ENCODE assay signal across 26 cellular contexts in the genomic region with DNA sequence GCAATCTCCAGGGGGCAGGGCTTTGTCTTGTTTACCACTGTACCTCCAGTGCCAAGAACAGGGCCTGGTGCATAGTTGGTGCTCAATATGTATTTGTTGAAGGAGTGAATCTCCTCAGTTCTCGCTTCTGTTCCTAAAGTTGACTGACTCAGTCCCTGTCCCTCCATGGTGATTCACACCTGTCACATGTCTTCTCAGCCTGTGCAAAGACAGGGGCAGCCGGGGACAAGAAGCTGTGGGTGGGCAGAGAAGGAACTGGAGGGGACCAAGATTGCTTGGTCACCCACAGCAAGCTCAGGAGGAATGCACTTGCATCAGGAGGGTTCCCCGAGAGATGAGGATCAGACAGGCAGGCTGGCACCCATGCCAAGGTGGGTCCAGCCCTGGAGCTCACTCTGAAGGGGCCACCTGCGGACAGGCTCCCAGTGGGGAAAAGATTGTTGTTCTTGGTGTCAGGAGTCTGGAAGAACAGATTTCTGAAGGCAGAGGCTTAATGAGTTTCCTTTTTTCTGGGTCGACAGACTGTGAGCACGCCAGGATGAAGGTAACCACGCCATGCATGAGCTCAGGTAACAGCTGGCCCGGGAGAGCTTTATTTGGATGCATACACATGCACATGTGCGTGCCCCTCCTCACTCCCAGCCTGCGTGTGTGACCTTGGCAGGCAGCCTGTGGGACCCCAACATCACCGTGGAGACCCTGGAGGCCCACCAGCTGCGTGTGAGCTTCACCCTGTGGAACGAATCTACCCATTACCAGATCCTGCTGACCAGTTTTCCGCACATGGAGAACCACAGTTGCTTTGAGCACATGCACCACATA. TPM values are rescaled to one million over a fixed set of nuclear protein-coding genes. Genes with fewer than 3 reads are reported as not detected.
DNase-seq lines count a peak whose midpoint lies in the region; ATAC-seq and TF ChIP-seq lines count a peak whose summit lies in the region.
"Had no signal": no experiment of that assay in that cellular context is flagged by ENCODE, and none has a peak within 500 bp of the region (broad histone marks: within the 10 kb centered on the region; RNA-seq: fewer than 3 reads in every experiment).

No MANE protein-coding gene starts in this region.

- H4K20me1 ChIP-seq in PC-3 (ENCODE audit: low read length) = no peaks in the 10 kb centered on the region

- DNase-seq in AG20443 (ENCODE audit: low spot score) (peak; percentile 9), T-cell (no peak), endodermal cell (no peak), NCI-H2081 (lab: John Stamatoyannopoulos, UW) (no peak), PC-3 (no peak), tibial nerve (ENCODE audit: low spot score in 2 of 2) (no peak), NCI-H510A (lab: John Stamatoyannopoulos, UW) (no peak)
- DNase-seq in CD4-positive, CD25-positive, alpha-beta regulatory T cell = no peak
- DNase-seq: activated CD4-positive, CD25-positive, alpha-beta regulatory T cell treated with anti-CD3 and anti-CD28 coated beads, Interleukin-2, amount 50 U/mL, for 72 hours; dermis blood vessel endothelial cell; DMS79 treated with DMSO at 0.1 percent for 48 hours; KG1; left colon; mesendoderm; NCI-H187; NCI-H226; nephron progenitor cell; PC-9; SHP77; small intestine; stimulated activated CD4-positive, alpha-beta T cell treated with anti-CD3 and anti-CD28 coated beads, Interleukin-2, amount 100 ng/mL, for 48 hours; stimulated activated naive CD4-positive, alpha-beta T cell; SW 1271 had no signal

- H3K4me1 ChIP-seq in CD4-positive, CD25-positive, alpha-beta regulatory T cell (ENCODE audit: control insufficient read depth, insufficient read depth, low read length, poor library complexity, severe bottlenecking) = peaks cover 32% of the 10 kb centered on the region
- H3K4me1 ChIP-seq in endodermal cell (ENCODE audit: control insufficient read depth, insufficient read depth, low read length) (no peaks in the 10 kb centered on the region), PC-3 (ENCODE audit: insufficient read depth, low read length) (no peaks in the 10 kb centered on the region), tibial nerve (peaks cover 0 to 8% (median 3%) of the 10 kb centered on the region in 4 donors)
- H3K4me1 ChIP-seq: breast epithelium, prostate gland had no signal

- no peak overlapping the region for H3K4me2 ChIP-seq in PC-3 (ENCODE audit: low read length)
- H3K4me2 ChIP-seq: PC-9 had no signal

- no peak overlapping the region for H2AFZ ChIP-seq in PC-3 (ENCODE audit: low read length)
- H2AFZ ChIP-seq: PC-9 had no signal

- H3K4me3 ChIP-seq in CD4-positive, CD25-positive, alpha-beta regulatory T cell (ENCODE audit: low read depth, low read length) = no peak overlapping the region
- H3K4me3 ChIP-seq in endodermal cell (ENCODE audit: low read length) (no peak overlapping the region), PC-3 (ENCODE audit: low read length) (no peak overlapping the region), tibial nerve (no peak overlapping the region)
- H3K4me3 ChIP-seq: breast epithelium, GM12878, PC-9, prostate gland had no signal

- TF ChIP-seq POLR2A in tibial nerve (IDR thresholded peaks at IDR 0.05) = no peak

- peaks cover 91% of the 10 kb centered on the region for H3K36me3 ChIP-seq in CD4-positive, CD25-positive, alpha-beta regulatory T cell (ENCODE audit: control insufficient read depth, insufficient read depth, low read length)
- H3K36me3 ChIP-seq in endodermal cell (ENCODE audit: control insufficient read depth, insufficient read depth, low read length) (peaks cover 90% of the 10 kb centered on the region), PC-3 (ENCODE audit: low read depth, low read length) (no peaks in the 10 kb centered on the region), tibial nerve (peaks cover 0 to 94% (median 32%) of the 10 kb centered on the region in 3 donors)

- peak overlapping the region in 2 of 3 donors; percentile 63 to 84 for H3K27ac Mint-ChIP-seq in CD4-positive, CD25-positive, alpha-beta regulatory T cell
- H3K27ac Mint-ChIP-seq in T-cell (peak overlapping the region; percentile 82 to 92), endodermal cell (peak overlapping the region; percentile 22)

- TF ChIP-seq EP300 in tibial nerve (IDR thresholded peaks at IDR 0.05) = no peak

- peaks cover 46% of the 10 kb centered on the region for H3K36me3 Mint-ChIP-seq in CD4-positive, CD25-positive, alpha-beta regulatory T cell
- H3K36me3 Mint-ChIP-seq in T-cell = peaks cover 62% of the 10 kb centered on the region
- H3K36me3 Mint-ChIP-seq in endodermal cell (ENCODE audit: low read depth) = peaks cover 59% of the 10 kb centered on the region

- TF ChIP-seq CTCF in endodermal cell (conservative IDR thresholded peaks at IDR 0.05) (no peak), PC-3 (conservative IDR thresholded peaks at IDR 0.05; ENCODE audit: low read depth, low read length) (no peak), tibial nerve (IDR thresholded peaks at IDR 0.05) (no peak)

- H3K9me3 Mint-ChIP-seq in CD4-positive, CD25-positive, alpha-beta regulatory T cell = no peaks in the 10 kb centered on the region
- no peaks in the 10 kb centered on the region for H3K9me3 Mint-ChIP-seq in T-cell
- H3K9me3 Mint-ChIP-seq in endodermal cell = no peaks in the 10 kb centered on the region
- H3K9me3 Mint-ChIP-seq: nephron progenitor cell had no signal

- 91 to 92% methylated on average over 11 to 14 of the region's 14 CpGs for WGBS in endodermal cell (ENCODE audit: insufficient coverage in 1 of 2, insufficient read length in 1 of 2), 2 experiments
- 81 to 91% methylated on average over 14 of the region's 14 CpGs for WGBS in tibial nerve, 2 donors

- H3K9me3 ChIP-seq in CD4-positive, CD25-positive, alpha-beta regulatory T cell (ENCODE audit: control insufficient read depth in 2 of 2, low read length in 2 of 2) = no peaks in the 10 kb centered on the region
- H3K9me3 ChIP-seq in endodermal cell (ENCODE audit: control insufficient read depth, low read length) (no peaks in the 10 kb centered on the region), PC-3 (ENCODE audit: low read length) (no peaks in the 10 kb centered on the region), tibial nerve (no peaks in the 10 kb centered on the region)
- H3K9me3 ChIP-seq: breast epithelium, prostate gland had no signal

- BruUV-seq in PC-3 (replicated peaks; lab: Mats Ljungman, UMichigan) = no TSS peak

- H3K27me3 ChIP-seq in CD4-positive, CD25-positive, alpha-beta regulatory T cell (ENCODE audit: control insufficient read depth, insufficient read depth, low read length) = no peaks in the 10 kb centered on the region
- H3K27me3 ChIP-seq in endodermal cell (ENCODE audit: control insufficient read depth, insufficient read depth, low read length, poor library complexity, severe bottlenecking) (no peaks in the 10 kb centered on the region), PC-3 (ENCODE audit: low read length) (no peaks in the 10 kb centered on the region), tibial nerve (no peaks in the 10 kb centered on the region)
- H3K27me3 ChIP-seq: breast epithelium had no signal

- intact Hi-C loops in PC-3 (cut with micrococcal nuclease) = no loop called here

- H3K79me2 ChIP-seq in PC-3 (ENCODE audit: low read length) = no peaks in the 10 kb centered on the region

- H3K27me3 Mint-ChIP-seq in CD4-positive, CD25-positive, alpha-beta regulatory T cell = no peaks in the 10 kb centered on the region
- no peaks in the 10 kb centered on the region for H3K27me3 Mint-ChIP-seq in T-cell
- no peaks in the 10 kb centered on the region for H3K27me3 Mint-ChIP-seq in endodermal cell (ENCODE audit: insufficient read depth)

- POLR2A ChIA-PET in T-cell (lab: Charles Lee) (no interaction called here), PC-3 (lab: Charles Lee; ENCODE audit: unreplicated experiment) (no interaction called here)

- H3K4me3 Mint-ChIP-seq in CD4-positive, CD25-positive, alpha-beta regulatory T cell = peak overlapping the region in 1 of 4 donors; percentile 16
- H3K4me3 Mint-ChIP-seq in T-cell (peak overlapping the region in 1 of 3 donors; percentile 77), endodermal cell (no peak overlapping the region)
- H3K4me3 Mint-ChIP-seq: nephron progenitor cell had no signal

- CTCF ChIA-PET in T-cell (lab: Charles Lee) = interaction anchor here in 1 of 2 donors (0.5 kb wide), 1 partner anchor 112 kb away, joined by 5 read pairs; no protein-coding TSS in a partner anchor
- CTCF ChIA-PET in PC-3 (lab: Charles Lee) = interaction anchor here (0.6 kb wide), 1 partner anchor 49 kb away, joined by 5 read pairs; no protein-coding TSS in a partner anchor

- no peak overlapping the region for H3K9ac ChIP-seq in endodermal cell (ENCODE audit: extremely low read depth, low read length, poor library complexity, severe bottlenecking)
- H3K9ac ChIP-seq in PC-3 (ENCODE audit: low read length) = no peak overlapping the region

- peaks cover 8 to 48% (median 26%) of the 10 kb centered on the region in 4 donors for H3K4me1 Mint-ChIP-seq in CD4-positive, CD25-positive, alpha-beta regulatory T cell
- peaks cover 82 to 86% (median 86%) of the 10 kb centered on the region in 3 donors for H3K4me1 Mint-ChIP-seq in T-cell
- no peaks in the 10 kb centered on the region for H3K4me1 Mint-ChIP-seq in endodermal cell

- no peak overlapping the region for H3K27ac ChIP-seq in CD4-positive, CD25-positive, alpha-beta regulatory T cell (ENCODE audit: insufficient read depth, low read length, poor library complexity, severe bottlenecking)
- no peak overlapping the region for H3K27ac ChIP-seq in endodermal cell (ENCODE audit: low read depth, low read length)
- no peak overlapping the region for H3K27ac ChIP-seq in PC-3 (ENCODE audit: low read length)
- no peak overlapping the region for H3K27ac ChIP-seq in tibial nerve
- H3K27ac ChIP-seq: breast epithelium, PC-9, prostate gland had no signal

- H3F3A ChIP-seq in PC-3 (ENCODE audit: low read length, unreplicated experiment) = no peaks in the 10 kb centered on the region

- no peaks in the 10 kb centered on the region for H3K9me2 ChIP-seq in PC-3 (replicated peaks; ENCODE audit: low read length)

- no peak for ATAC-seq in CD4-positive, CD25-positive, alpha-beta regulatory T cell (ENCODE audit: low read depth in 2 of 2)
- ATAC-seq in T-cell (replicated peaks in 1 of 4) (no peak), PC-3 (no peak)
- ATAC-seq: GM12878, left colon had no signal

RNA-seq across cellular contexts. Expression of a gene that starts 16.9 kb away (rescaled TPM):
- 48.2 TPM for total RNA-seq in CD4-positive, CD25-positive, alpha-beta regulatory T cell
- 10 to 100 TPM; 21.7 to 34.7 (median 26.0) TPM for polyA plus RNA-seq in CD4-positive, CD25-positive, alpha-beta regulatory T cell
- total RNA-seq in T-cell (10 to 100 TPM; 38.8 to 72.7 (median 61.8) TPM), endodermal cell (10 to 100 TPM; 14.8 to 16.0 TPM), PC-3 (2014; rRNA removed) (5.9 and 8.9 TPM in 2 replicates), tibial nerve (10 to 100 TPM; 17.8 to 24.6 (median 20.0) TPM)
- polyA plus RNA-seq in endodermal cell (2013, experiment 1 of 2) = 5.2 TPM
- polyA plus RNA-seq in endodermal cell (2013, experiment 2 of 2) = 7.0 TPM

RNA-seq across cellular contexts. Expression of a gene that starts 19.5 kb away (rescaled TPM):
- total RNA-seq in CD4-positive, CD25-positive, alpha-beta regulatory T cell = 0.10 TPM
- under 1 TPM in 1 of 4 donors, not detected in 3; 0.03 TPM for polyA plus RNA-seq in CD4-positive, CD25-positive, alpha-beta regulatory T cell
- under 1 TPM in 3 of 5 donors, not detected in 2; 0.13 to 0.19 (median 0.15) TPM for total RNA-seq in T-cell
- 10 to 100 TPM in 1 of 2 donors, 1 to 10 TPM in 1; 8.9 to 10.9 TPM for total RNA-seq in endodermal cell
- 9.9 TPM for polyA plus RNA-seq in endodermal cell (2013, experiment 1 of 2)
- 7.9 TPM for polyA plus RNA-seq in endodermal cell (2013, experiment 2 of 2)
- 0.11 and 0.12 TPM in 2 replicates for total RNA-seq in PC-3 (2014; rRNA removed)
- 1 to 10 TPM in 1 of 4 donors, under 1 TPM in 3; under 0.01 to 1.2 (median 0.75) TPM for total RNA-seq in tibial nerve
- total RNA-seq: PC-9 had no signal

RNA-seq across cellular contexts. Expression of a gene that starts 57.4 kb away (rescaled TPM):
- total RNA-seq in CD4-positive, CD25-positive, alpha-beta regulatory T cell = 17.7 TPM
- polyA plus RNA-seq in CD4-positive, CD25-positive, alpha-beta regulatory T cell = 10 to 100 TPM; 39.0 to 46.8 (median 44.9) TPM
- total RNA-seq in T-cell (10 to 100 TPM; 17.6 to 34.2 (median 30.1) TPM), endodermal cell (10 to 100 TPM; 39.4 to 53.0 TPM), PC-3 (2014; rRNA removed) (57.3 and 62.9 TPM in 2 replicates), tibial nerve (10 to 100 TPM; 34.7 to 51.3 (median 44.3) TPM)
- polyA plus RNA-seq in endodermal cell (2013, experiment 1 of 2) = 40.5 TPM
- 36.8 TPM for polyA plus RNA-seq in endodermal cell (2013, experiment 2 of 2)

Comparison
In these comparisons a context has a peak if more than half of its experiments do, and no peak if none do; other contexts are left out.
1. H3K27ac Mint-ChIP-seq: peak in every context shown above with its lines; median percentile 87 in T-cell; 74 in CD4-positive, CD25-positive, alpha-beta regulatory T cell; 22 in endodermal cell.